Comparison of ENCODE assay signal across 1 cellular context in the genomic region with DNA sequence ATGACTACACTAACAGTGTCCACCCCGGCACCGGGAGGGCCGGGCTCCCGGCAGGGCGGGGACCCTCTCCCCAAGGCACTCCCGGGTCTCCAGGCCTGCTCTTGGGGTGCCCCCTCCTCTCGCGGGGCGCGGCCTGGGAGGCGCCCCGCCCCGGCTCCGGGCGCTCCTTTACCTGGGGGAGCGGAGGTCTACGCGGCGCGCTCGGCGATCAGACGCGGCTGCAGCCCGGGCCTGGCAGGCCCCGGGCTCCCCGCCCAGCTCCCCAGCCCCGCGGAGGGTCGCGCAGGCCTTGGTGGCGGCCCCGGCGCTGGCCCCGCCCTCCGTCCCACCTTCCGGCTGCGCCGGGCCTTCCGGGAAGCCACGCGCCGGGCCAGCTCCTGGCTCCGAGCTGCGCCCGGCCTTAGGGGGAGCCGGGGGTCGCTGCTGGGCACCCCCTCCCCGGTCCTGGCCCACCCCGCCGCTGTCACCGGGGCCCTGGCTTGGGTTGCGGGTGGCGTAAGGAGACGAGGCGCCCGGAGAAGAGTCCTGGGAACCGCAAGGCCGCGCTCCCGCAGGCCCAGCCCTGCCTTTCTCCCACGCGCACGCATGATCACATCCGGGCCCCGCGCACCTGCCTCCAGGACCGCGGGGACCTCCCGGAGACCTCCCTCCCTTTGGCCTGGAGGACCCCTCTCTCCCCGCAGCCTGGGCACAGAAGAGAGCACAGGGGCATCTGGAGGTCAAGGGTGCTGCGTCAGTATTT.
TF ChIP-seq lines count a peak whose summit lies in the region.

A gene (minus strand): TSS at position 309 of the 742 bp plus-strand sequence. CDS start 6,848 bp downstream, outside the sequence.

TF ChIP-seq in HepG2, 621 proteins besides CTCF, POLR2A, EP300 and RAD21 (continued from another document and continues in another):
- TF ChIP-seq, protein P1, sequence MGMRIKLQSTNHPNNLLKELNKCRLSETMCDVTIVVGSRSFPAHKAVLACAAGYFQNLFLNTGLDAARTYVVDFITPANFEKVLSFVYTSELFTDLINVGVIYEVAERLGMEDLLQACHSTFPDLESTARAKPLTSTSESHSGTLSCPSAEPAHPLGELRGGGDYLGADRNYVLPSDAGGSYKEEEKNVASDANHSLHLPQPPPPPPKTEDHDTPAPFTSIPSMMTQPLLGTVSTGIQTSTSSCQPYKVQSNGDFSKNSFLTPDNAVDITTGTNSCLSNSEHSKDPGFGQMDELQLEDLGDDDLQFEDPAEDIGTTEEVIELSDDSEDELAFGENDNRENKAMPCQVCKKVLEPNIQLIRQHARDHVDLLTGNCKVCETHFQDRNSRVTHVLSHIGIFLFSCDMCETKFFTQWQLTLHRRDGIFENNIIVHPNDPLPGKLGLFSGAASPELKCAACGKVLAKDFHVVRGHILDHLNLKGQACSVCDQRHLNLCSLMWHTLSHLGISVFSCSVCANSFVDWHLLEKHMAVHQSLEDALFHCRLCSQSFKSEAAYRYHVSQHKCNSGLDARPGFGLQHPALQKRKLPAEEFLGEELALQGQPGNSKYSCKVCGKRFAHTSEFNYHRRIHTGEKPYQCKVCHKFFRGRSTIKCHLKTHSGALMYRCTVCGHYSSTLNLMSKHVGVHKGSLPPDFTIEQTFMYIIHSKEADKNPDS (CRISPR knock-in tag; IDR thresholded peaks at IDR 0.05) = no peak
- peak; percentile 67; the same call in 1 of the 2 replicates for TF ChIP-seq ZSCAN21 (CRISPR knock-in tag; IDR thresholded peaks at IDR 0.05; ENCODE audit: borderline replicate concordance)
- TF ChIP-seq MAFG (CRISPR knock-in tag; IDR thresholded peaks at IDR 0.05) = no peak
- TF ChIP-seq, protein P2, sequence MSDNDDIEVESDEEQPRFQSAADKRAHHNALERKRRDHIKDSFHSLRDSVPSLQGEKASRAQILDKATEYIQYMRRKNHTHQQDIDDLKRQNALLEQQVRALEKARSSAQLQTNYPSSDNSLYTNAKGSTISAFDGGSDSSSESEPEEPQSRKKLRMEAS (IDR thresholded peaks at IDR 0.05) = peak; percentile 64
- TF ChIP-seq FOXC1 (CRISPR knock-in tag; IDR thresholded peaks at IDR 0.05; ENCODE audit: borderline replicate concordance) = no peak
- TF ChIP-seq SUZ12 (IDR thresholded peaks at IDR 0.05; ENCODE audit: low read depth, low read length) = no peak
- no peak; the same call in 1 of the 2 replicates for TF ChIP-seq KAT8 (CRISPR knock-in tag; IDR thresholded peaks at IDR 0.05)
- TF ChIP-seq GPN1 (CRISPR knock-in tag; IDR thresholded peaks at IDR 0.05; ENCODE audit: borderline replicate concordance) = no peak
- TF ChIP-seq, protein P3, sequence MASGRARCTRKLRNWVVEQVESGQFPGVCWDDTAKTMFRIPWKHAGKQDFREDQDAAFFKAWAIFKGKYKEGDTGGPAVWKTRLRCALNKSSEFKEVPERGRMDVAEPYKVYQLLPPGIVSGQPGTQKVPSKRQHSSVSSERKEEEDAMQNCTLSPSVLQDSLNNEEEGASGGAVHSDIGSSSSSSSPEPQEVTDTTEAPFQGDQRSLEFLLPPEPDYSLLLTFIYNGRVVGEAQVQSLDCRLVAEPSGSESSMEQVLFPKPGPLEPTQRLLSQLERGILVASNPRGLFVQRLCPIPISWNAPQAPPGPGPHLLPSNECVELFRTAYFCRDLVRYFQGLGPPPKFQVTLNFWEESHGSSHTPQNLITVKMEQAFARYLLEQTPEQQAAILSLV (CRISPR knock-in tag; IDR thresholded peaks at IDR 0.05; ENCODE audit: borderline replicate concordance) = no peak
- no peak for TF ChIP-seq REPIN1 (CRISPR knock-in tag; IDR thresholded peaks at IDR 0.05; ENCODE audit: borderline replicate concordance, low read depth)
- no peak for TF ChIP-seq ZNF224 (CRISPR knock-in tag; IDR thresholded peaks at IDR 0.05)
- no peak for TF ChIP-seq KDM4B (CRISPR knock-in tag; IDR thresholded peaks at IDR 0.05)
- TF ChIP-seq, protein P4, sequence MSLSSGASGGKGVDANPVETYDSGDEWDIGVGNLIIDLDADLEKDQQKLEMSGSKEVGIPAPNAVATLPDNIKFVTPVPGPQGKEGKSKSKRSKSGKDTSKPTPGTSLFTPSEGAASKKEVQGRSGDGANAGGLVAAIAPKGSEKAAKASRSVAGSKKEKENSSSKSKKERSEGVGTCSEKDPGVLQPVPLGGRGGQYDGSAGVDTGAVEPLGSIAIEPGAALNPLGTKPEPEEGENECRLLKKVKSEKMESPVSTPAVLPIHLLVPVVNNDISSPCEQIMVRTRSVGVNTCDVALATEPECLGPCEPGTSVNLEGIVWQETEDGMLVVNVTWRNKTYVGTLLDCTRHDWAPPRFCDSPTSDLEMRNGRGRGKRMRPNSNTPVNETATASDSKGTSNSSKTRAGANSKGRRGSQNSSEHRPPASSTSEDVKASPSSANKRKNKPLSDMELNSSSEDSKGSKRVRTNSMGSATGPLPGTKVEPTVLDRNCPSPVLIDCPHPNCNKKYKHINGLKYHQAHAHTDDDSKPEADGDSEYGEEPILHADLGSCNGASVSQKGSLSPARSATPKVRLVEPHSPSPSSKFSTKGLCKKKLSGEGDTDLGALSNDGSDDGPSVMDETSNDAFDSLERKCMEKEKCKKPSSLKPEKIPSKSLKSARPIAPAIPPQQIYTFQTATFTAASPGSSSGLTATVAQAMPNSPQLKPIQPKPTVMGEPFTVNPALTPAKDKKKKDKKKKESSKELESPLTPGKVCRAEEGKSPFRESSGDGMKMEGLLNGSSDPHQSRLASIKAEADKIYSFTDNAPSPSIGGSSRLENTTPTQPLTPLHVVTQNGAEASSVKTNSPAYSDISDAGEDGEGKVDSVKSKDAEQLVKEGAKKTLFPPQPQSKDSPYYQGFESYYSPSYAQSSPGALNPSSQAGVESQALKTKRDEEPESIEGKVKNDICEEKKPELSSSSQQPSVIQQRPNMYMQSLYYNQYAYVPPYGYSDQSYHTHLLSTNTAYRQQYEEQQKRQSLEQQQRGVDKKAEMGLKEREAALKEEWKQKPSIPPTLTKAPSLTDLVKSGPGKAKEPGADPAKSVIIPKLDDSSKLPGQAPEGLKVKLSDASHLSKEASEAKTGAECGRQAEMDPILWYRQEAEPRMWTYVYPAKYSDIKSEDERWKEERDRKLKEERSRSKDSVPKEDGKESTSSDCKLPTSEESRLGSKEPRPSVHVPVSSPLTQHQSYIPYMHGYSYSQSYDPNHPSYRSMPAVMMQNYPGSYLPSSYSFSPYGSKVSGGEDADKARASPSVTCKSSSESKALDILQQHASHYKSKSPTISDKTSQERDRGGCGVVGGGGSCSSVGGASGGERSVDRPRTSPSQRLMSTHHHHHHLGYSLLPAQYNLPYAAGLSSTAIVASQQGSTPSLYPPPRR (CRISPR knock-in tag; IDR thresholded peaks at IDR 0.05; ENCODE audit: borderline replicate concordance) = no peak
- no peak for TF ChIP-seq ZNF350 (CRISPR knock-in tag; IDR thresholded peaks at IDR 0.05; ENCODE audit: borderline replicate concordance, low read depth)
- TF ChIP-seq ZNF816 (CRISPR knock-in tag; IDR thresholded peaks at IDR 0.05; ENCODE audit: borderline replicate concordance) = 0 out of 2 replicates have a peak, but pooled peaks have one; percentile 48
- peak; percentile 49; the same call in 1 of the 2 replicates for TF ChIP-seq KDM3A (CRISPR knock-in tag; IDR thresholded peaks at IDR 0.05; ENCODE audit: low read depth)
- TF ChIP-seq, protein P5, sequence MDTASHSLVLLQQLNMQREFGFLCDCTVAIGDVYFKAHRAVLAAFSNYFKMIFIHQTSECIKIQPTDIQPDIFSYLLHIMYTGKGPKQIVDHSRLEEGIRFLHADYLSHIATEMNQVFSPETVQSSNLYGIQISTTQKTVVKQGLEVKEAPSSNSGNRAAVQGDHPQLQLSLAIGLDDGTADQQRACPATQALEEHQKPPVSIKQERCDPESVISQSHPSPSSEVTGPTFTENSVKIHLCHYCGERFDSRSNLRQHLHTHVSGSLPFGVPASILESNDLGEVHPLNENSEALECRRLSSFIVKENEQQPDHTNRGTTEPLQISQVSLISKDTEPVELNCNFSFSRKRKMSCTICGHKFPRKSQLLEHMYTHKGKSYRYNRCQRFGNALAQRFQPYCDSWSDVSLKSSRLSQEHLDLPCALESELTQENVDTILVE (CRISPR knock-in tag; IDR thresholded peaks at IDR 0.05) = no peak
- TF ChIP-seq, protein P6, sequence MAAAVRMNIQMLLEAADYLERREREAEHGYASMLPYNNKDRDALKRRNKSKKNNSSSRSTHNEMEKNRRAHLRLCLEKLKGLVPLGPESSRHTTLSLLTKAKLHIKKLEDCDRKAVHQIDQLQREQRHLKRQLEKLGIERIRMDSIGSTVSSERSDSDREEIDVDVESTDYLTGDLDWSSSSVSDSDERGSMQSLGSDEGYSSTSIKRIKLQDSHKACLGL (CRISPR knock-in tag; IDR thresholded peaks at IDR 0.05) = peak; percentile 48; the same call in 1 of the 2 replicates
- TF ChIP-seq, protein P7, sequence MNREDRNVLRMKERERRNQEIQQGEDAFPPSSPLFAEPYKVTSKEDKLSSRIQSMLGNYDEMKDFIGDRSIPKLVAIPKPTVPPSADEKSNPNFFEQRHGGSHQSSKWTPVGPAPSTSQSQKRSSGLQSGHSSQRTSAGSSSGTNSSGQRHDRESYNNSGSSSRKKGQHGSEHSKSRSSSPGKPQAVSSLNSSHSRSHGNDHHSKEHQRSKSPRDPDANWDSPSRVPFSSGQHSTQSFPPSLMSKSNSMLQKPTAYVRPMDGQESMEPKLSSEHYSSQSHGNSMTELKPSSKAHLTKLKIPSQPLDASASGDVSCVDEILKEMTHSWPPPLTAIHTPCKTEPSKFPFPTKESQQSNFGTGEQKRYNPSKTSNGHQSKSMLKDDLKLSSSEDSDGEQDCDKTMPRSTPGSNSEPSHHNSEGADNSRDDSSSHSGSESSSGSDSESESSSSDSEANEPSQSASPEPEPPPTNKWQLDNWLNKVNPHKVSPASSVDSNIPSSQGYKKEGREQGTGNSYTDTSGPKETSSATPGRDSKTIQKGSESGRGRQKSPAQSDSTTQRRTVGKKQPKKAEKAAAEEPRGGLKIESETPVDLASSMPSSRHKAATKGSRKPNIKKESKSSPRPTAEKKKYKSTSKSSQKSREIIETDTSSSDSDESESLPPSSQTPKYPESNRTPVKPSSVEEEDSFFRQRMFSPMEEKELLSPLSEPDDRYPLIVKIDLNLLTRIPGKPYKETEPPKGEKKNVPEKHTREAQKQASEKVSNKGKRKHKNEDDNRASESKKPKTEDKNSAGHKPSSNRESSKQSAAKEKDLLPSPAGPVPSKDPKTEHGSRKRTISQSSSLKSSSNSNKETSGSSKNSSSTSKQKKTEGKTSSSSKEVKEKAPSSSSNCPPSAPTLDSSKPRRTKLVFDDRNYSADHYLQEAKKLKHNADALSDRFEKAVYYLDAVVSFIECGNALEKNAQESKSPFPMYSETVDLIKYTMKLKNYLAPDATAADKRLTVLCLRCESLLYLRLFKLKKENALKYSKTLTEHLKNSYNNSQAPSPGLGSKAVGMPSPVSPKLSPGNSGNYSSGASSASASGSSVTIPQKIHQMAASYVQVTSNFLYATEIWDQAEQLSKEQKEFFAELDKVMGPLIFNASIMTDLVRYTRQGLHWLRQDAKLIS (CRISPR knock-in tag; IDR thresholded peaks at IDR 0.05) = no peak
- no peak for TF ChIP-seq ZSCAN12 (CRISPR knock-in tag; IDR thresholded peaks at IDR 0.05)
- no peak for TF ChIP-seq ZNF672 (CRISPR knock-in tag; IDR thresholded peaks at IDR 0.05)
- peak; percentile 47; the same call in 1 of the 2 replicates for TF ChIP-seq ZNF788 (CRISPR knock-in tag; IDR thresholded peaks at IDR 0.05; ENCODE audit: borderline replicate concordance)
- TF ChIP-seq, protein P8, sequence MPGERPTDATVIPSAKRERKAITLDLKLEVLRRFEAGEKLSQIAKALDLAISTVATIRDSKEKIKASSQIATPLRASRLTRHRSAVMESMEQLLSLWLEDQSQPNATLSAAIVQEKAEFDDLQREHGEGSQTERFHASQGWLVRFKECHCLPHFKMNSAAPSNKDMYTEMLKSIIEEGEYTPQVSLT (CRISPR knock-in tag; IDR thresholded peaks at IDR 0.05; ENCODE audit: borderline replicate concordance, low read depth) = no peak
- TF ChIP-seq, protein P9, sequence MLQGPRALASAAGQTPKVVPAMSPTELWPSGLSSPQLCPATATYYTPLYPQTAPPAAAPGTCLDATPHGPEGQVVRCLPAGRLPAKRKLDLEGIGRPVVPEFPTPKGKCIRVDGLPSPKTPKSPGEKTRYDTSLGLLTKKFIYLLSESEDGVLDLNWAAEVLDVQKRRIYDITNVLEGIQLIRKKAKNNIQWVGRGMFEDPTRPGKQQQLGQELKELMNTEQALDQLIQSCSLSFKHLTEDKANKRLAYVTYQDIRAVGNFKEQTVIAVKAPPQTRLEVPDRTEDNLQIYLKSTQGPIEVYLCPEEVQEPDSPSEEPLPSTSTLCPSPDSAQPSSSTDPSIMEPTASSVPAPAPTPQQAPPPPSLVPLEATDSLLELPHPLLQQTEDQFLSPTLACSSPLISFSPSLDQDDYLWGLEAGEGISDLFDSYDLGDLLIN (CRISPR knock-in tag; IDR thresholded peaks at IDR 0.05; ENCODE audit: borderline replicate concordance) = no peak
- TF ChIP-seq, protein P10, sequence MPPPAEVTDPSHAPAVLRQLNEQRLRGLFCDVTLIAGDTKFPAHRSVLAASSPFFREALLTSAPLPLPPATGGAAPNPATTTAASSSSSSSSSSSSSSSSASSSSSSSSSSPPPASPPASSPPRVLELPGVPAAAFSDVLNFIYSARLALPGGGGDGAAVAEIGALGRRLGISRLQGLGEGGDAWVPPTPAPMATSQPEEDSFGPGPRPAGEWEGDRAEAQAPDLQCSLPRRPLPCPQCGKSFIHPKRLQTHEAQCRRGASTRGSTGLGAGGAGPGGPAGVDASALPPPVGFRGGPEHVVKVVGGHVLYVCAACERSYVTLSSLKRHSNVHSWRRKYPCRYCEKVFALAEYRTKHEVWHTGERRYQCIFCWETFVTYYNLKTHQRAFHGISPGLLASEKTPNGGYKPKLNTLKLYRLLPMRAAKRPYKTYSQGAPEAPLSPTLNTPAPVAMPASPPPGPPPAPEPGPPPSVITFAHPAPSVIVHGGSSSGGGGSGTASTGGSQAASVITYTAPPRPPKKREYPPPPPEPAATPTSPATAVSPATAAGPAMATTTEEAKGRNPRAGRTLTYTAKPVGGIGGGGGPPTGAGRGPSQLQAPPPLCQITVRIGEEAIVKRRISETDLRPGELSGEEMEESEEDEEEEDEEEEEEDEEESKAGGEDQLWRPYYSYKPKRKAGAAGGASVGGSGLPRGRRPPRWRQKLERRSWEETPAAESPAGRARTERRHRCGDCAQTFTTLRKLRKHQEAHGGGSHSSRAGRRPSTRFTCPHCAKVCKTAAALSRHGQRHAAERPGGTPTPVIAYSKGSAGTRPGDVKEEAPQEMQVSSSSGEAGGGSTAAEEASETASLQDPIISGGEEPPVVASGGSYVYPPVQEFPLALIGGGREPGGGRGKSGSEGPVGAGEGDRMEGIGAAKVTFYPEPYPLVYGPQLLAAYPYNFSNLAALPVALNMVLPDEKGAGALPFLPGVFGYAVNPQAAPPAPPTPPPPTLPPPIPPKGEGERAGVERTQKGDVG (CRISPR knock-in tag; IDR thresholded peaks at IDR 0.05; ENCODE audit: borderline replicate concordance) = no peak
- 0 out of 2 replicates have a peak, but pooled peaks have one; percentile 12 for TF ChIP-seq ZNF768 (CRISPR knock-in tag; IDR thresholded peaks at IDR 0.05)
- TF ChIP-seq TOPORS (CRISPR knock-in tag; IDR thresholded peaks at IDR 0.05) = no peak
- TF ChIP-seq, protein P11, sequence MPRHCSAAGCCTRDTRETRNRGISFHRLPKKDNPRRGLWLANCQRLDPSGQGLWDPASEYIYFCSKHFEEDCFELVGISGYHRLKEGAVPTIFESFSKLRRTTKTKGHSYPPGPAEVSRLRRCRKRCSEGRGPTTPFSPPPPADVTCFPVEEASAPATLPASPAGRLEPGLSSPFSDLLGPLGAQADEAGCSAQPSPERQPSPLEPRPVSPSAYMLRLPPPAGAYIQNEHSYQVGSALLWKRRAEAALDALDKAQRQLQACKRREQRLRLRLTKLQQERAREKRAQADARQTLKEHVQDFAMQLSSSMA (CRISPR knock-in tag; IDR thresholded peaks at IDR 0.05) = no peak
- TF ChIP-seq ZNF446 (CRISPR knock-in tag; IDR thresholded peaks at IDR 0.05) = 0 out of 2 replicates have a peak, but pooled peaks have one; percentile 27
